Comparison of ENCODE assay signal across 17 cellular contexts in the genomic region with DNA sequence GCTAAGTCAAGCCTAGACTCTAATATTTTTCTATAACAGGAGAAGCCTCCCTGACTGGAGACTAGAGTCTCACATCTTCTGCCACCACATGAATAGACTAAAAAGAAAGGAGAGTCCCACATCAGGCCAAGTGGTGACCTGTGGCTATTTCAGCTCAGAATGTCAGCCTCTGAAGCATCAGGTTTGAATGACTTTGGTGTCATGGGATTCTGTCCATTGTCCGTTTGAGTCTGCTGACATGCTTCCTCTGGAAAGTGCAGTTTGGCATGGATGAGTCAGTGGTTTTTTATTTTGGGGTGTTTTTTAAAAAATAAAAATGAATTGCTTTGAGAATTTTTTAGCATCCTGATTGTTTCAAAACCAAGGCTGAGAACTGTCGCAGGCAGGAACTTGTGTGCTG. TPM values are rescaled to one million over a fixed set of nuclear protein-coding genes. Genes with fewer than 3 reads are reported as not detected.
DNase-seq lines count a peak whose midpoint lies in the region; ATAC-seq and TF ChIP-seq lines count a peak whose summit lies in the region.
"Had no signal": no experiment of that assay in that cellular context is flagged by ENCODE, and none has a peak within 500 bp of the region (broad histone marks: within the 10 kb centered on the region; RNA-seq: fewer than 3 reads in every experiment).

No MANE protein-coding gene starts in this region.

- H3K9me3 Mint-ChIP-seq in nephron progenitor cell: no peaks in the 10 kb centered on the region

- H3K36me3 Mint-ChIP-seq in nephron progenitor cell (ENCODE audit: low read depth): peaks cover 19% of the 10 kb centered on the region
- H3K36me3 Mint-ChIP-seq: CD14-positive monocyte had no signal

- intact Hi-C loops in Right ventricle myocardium superior (cut with DNase I) (loop anchor here (5.0 kb wide), 1 partner anchor 37 kb away; no protein-coding TSS in a partner anchor), body of pancreas (cut with DNase I) (no loop called here), left colon (cut with DNase I, micrococcal nuclease) (loop anchor here in 1 of 2 donors (10.0 kb wide), 2 partner anchors 70 to 150 kb away; no protein-coding TSS in a partner anchor)

- H3K4me3 ChIP-seq in right atrium auricular region (no peak overlapping the region), body of pancreas (no peak overlapping the region)
- H3K4me3 ChIP-seq: MG63 had no signal

- DNase-seq in right atrium auricular region (ENCODE audit: low spot score): no peak
- no peak for DNase-seq in Right ventricle myocardium superior
- DNase-seq in body of pancreas: no peak
- no peak for DNase-seq in nephron progenitor cell
- no peak for DNase-seq in left colon
- DNase-seq: DND-41, IMR-90, Karpas-422, MG63, NCI-H1048, NCI-H1930, NCI-H446 treated with DMSO at 0.1 percent for 48 hours, SHP77 treated with DMSO at 0.1 percent for 48 hours had no signal

- no peak overlapping the region for H3K4me3 Mint-ChIP-seq in nephron progenitor cell
- H3K4me3 Mint-ChIP-seq: CD14-positive monocyte had no signal

- no peaks in the 10 kb centered on the region for H3K36me3 ChIP-seq in right atrium auricular region
- H3K36me3 ChIP-seq in body of pancreas (replicated peaks in 1 of 2; ENCODE audit: insufficient read depth in 1 of 2, low read depth in 2 of 2): no peaks in the 10 kb centered on the region

- no peak for TF ChIP-seq CTCF in right atrium auricular region (IDR thresholded peaks at IDR 0.05)
- no peak for TF ChIP-seq CTCF in body of pancreas (IDR thresholded peaks at IDR 0.05)
- TF ChIP-seq CTCF in nephron progenitor cell (IDR thresholded peaks at IDR 0.05): no peak

- peak overlapping the region; percentile 68 for H3K27ac Mint-ChIP-seq in nephron progenitor cell

- H3K4me1 ChIP-seq in right atrium auricular region (peaks cover 0 to 71% of the 10 kb centered on the region in 2 donors), body of pancreas (peaks cover 65% of the 10 kb centered on the region)

- H3K27me3 ChIP-seq in right atrium auricular region (no peaks in the 10 kb centered on the region), body of pancreas (no peaks in the 10 kb centered on the region)
- H3K27me3 ChIP-seq: MG63 had no signal

- H3K27ac ChIP-seq in right atrium auricular region (peak overlapping the region; percentile 77), body of pancreas (peak overlapping the region in 3 of 4 donors; percentile 57 to 76 (median 64))

- H3K4me1 Mint-ChIP-seq in nephron progenitor cell: peaks cover 44% of the 10 kb centered on the region

- no peak for TF ChIP-seq POLR2A in body of pancreas (IDR thresholded peaks at IDR 0.05)

- ATAC-seq in Right ventricle myocardium superior (ENCODE audit: poor library complexity): no peak
- no peak for ATAC-seq in body of pancreas
- ATAC-seq in HG02763 (IDR thresholded peaks at IDR 0.05; ENCODE audit: unreplicated experiment): no peak
- no peak for ATAC-seq in left colon
- ATAC-seq in GM19395 (IDR thresholded peaks at IDR 0.05; ENCODE audit: unreplicated experiment): no peak
- ATAC-seq: SK-N-SH treated with all-trans-retinoic acid at 6 μM for 48 hours had no signal

- WGBS in body of pancreas, 2 donors: 70% methylated on average over 2 of the region's 2 CpGs

- H3K27me3 Mint-ChIP-seq in nephron progenitor cell (ENCODE audit: low read depth, poor library complexity): no peaks in the 10 kb centered on the region

- no peaks in the 10 kb centered on the region for H3K9me3 ChIP-seq in right atrium auricular region
- no peaks in the 10 kb centered on the region for H3K9me3 ChIP-seq in body of pancreas
- H3K9me3 ChIP-seq: MG63 had no signal

RNA-seq across cellular contexts. Expression of gene DYRK3, which starts 19.5 kb away (rescaled TPM):
- 10 to 100 TPM; 16.5 to 20.6 TPM for total RNA-seq in right atrium auricular region
- total RNA-seq in Right ventricle myocardium superior: 23.6 TPM
- total RNA-seq in body of pancreas: 1 to 10 TPM; 1.6 to 4.7 TPM
- 1 to 10 TPM in 1 of 2 donors, under 1 TPM in 1; 0.58 to 1.2 TPM for total RNA-seq in left colon

RNA-seq across cellular contexts. Expression of gene MAPKAPK2, which starts 29.9 kb away (rescaled TPM):
- total RNA-seq in right atrium auricular region (100 to 1,000 TPM; 136 to 158 TPM), Right ventricle myocardium superior (200 TPM), body of pancreas (10 to 100 TPM; 29.1 to 46.5 TPM), left colon (10 to 100 TPM; 62.5 to 80.8 TPM)

RNA-seq across cellular contexts. Expression of gene EIF2D, which starts 42.6 kb away (rescaled TPM):
- total RNA-seq in right atrium auricular region: 10 to 100 TPM; 21.7 to 30.4 TPM
- 24.9 TPM for total RNA-seq in Right ventricle myocardium superior
- 10 to 100 TPM; 25.9 to 55.4 TPM for total RNA-seq in body of pancreas
- total RNA-seq in left colon: 10 to 100 TPM; 35.5 to 38.4 TPM
